8 cellular contexts compared by ENCODE assay signal in the genomic region with DNA sequence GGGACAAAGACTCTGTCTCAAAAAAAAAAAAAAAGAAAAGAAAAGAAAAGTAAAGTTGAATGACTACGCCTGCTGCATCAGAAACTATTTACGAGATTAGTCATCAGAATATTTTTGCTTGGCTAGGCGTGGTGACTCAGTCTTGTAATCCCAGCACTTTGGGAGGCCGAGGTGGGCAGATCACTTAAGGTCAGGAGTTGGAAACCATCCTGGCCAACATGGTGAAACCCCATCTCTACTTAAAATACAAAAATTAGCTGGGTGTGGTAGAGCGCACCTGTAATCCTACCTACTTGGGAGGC.
DNase-seq lines count a peak whose midpoint lies in the region; ATAC-seq and TF ChIP-seq lines count a peak whose summit lies in the region.
"Not testable (repeated sequence)": the region's sequence is repeated elsewhere in the genome, so short reads cannot be mapped to it uniquely, and the experiment has no call there.

No MANE protein-coding gene starts in this region.

- H3K4me3 ChIP-seq in astrocyte of the cerebellum (ENCODE audit: low read depth, low read length); fibroblast of villous mesenchyme (ENCODE audit: low read depth, low read length); skeletal muscle cell (ENCODE audit: low read depth, low read length): not testable (repeated sequence)

- ATAC-seq in GM18873 (IDR thresholded peaks at IDR 0.05; ENCODE audit: low FRiP score, unreplicated experiment), result peak; percentile 85
- ATAC-seq in HG03097 (IDR thresholded peaks at IDR 0.05; ENCODE audit: low FRiP score, unreplicated experiment), result peak; percentile 72

- DNase-seq in AG20443 (ENCODE audit: low spot score) (peak; percentile 57), H4 (ENCODE audit: low spot score) (peak; percentile 90), M059J (ENCODE audit: low read depth) (peak; percentile 96), astrocyte of the cerebellum (ENCODE audit: low read depth) (peak; percentile 53), fibroblast of villous mesenchyme (ENCODE audit: low read depth) (peak; percentile 89), skeletal muscle cell (ENCODE audit: low read depth) (peak; percentile 48)

- in situ Hi-C loops in astrocyte of the cerebellum (cut with HindIII; ENCODE audit: low sequenced_read_pairs), result loop anchor here (5.0 kb wide), 1 partner anchor 34 kb away; no protein-coding TSS in a partner anchor

- not testable (repeated sequence) for TF ChIP-seq CTCF in astrocyte of the cerebellum (IDR thresholded peaks at IDR 0.05; ENCODE audit: low read depth, low read length, missing control alignments); fibroblast of villous mesenchyme (IDR thresholded peaks at IDR 0.05; ENCODE audit: insufficient read depth, low read depth, low read length)
